Comparison of ENCODE assay signal across 1 cellular context in genomic region chr2:86105252-86105968, GRCh38.
TF ChIP-seq lines count a peak whose summit lies in the region.

Gene POLR1A (minus strand): TSS chr2:86105886. CDS start chr2:86105776, 110 bp downstream.

TF ChIP-seq in HepG2, 621 proteins besides CTCF, POLR2A, EP300 and RAD21 (continued from another document):
- TF ChIP-seq THAP9 (CRISPR knock-in tag; IDR thresholded peaks at IDR 0.05; ENCODE audit: borderline replicate concordance) (no peak; the same call in 1 of the 2 replicates), CCDC6 (CRISPR knock-in tag; IDR thresholded peaks at IDR 0.05) (peak; percentile 95), HMG20A (CRISPR knock-in tag; IDR thresholded peaks at IDR 0.05; ENCODE audit: borderline replicate concordance) (no peak), GPBP1L1 (CRISPR knock-in tag; IDR thresholded peaks at IDR 0.05) (no peak), ZBTB25 (CRISPR knock-in tag; IDR thresholded peaks at IDR 0.05) (no peak; the same call in 1 of the 2 replicates), ZZZ3 (CRISPR knock-in tag; IDR thresholded peaks at IDR 0.05; ENCODE audit: borderline replicate concordance) (no peak), MED1 (CRISPR knock-in tag; IDR thresholded peaks at IDR 0.05) (no peak), ZNF24 (IDR thresholded peaks at IDR 0.05) (no peak)
